Comparison of ENCODE assay signal across 1 cellular context in the genomic region with DNA sequence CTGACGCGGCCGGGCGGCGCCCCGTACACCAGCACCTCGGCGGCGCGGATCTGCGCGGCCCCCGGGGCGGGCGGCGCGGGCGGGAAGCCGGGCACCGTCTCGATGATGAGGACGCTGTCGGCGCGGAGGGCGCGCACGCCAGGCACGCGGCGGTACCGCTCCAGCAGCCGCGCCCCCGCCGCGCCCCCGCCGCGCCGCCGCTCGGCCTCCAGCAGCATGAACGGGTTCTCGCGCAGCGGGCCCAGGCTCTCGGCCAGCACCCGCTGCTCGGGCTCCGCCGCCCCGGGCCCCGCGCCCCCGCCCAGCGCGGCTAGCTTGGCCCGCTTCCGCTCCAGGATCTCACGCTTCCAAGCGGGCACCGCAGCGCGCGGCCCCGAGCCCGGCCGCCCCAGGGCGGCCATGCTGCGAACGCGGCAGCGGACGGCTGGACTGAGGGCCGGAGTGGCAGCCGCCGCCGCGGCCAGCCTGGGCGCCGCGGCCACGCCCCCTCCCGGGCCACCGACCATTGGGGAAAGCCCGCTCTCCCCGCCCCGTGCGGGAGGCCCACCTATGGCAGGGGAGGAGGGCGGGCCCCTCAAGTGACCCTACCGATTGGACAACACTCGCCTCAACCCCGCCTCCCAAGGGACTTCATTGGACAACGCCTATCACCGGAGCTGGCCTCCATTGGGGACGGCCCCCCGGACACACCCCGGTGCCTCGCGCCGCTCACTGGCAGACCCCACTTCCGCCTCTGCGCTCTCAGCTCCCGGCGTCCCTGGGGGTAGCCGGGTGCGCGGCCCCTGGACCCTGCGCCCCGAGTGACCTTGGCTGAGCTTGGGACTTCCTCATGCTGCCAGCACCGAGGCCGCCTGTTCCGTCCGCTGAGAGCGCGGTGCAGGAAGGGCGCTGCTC.
TF ChIP-seq lines count a peak whose summit lies in the region.

A gene with protein sequence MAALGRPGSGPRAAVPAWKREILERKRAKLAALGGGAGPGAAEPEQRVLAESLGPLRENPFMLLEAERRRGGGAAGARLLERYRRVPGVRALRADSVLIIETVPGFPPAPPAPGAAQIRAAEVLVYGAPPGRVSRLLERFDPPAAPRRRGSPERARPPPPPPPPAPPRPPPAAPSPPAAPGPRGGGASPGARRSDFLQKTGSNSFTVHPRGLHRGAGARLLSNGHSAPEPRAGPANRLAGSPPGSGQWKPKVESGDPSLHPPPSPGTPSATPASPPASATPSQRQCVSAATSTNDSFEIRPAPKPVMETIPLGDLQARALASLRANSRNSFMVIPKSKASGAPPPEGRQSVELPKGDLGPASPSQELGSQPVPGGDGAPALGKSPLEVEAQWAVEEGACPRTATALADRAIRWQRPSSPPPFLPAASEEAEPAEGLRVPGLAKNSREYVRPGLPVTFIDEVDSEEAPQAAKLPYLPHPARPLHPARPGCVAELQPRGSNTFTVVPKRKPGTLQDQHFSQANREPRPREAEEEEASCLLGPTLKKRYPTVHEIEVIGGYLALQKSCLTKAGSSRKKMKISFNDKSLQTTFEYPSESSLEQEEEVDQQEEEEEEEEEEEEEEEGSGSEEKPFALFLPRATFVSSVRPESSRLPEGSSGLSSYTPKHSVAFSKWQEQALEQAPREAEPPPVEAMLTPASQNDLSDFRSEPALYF (minus strand): TSS at position 431 of the 894 bp plus-strand sequence. CDS start 30 bp downstream, at position 401.

TF ChIP-seq in HepG2, 621 proteins besides CTCF, POLR2A, EP300 and RAD21 (continued from another document and continues in another):
- TF ChIP-seq SRY (CRISPR knock-in tag; IDR thresholded peaks at IDR 0.05) = peak; percentile 60; the same call in 1 of the 2 replicates
- peak; percentile 73; the same call in 1 of the 2 replicates for TF ChIP-seq PCBP1 (IDR thresholded peaks at IDR 0.05; ENCODE audit: borderline replicate concordance, low read depth, low read length)
- no peak for TF ChIP-seq EED (CRISPR knock-in tag; IDR thresholded peaks at IDR 0.05)
- TF ChIP-seq, protein P1, sequence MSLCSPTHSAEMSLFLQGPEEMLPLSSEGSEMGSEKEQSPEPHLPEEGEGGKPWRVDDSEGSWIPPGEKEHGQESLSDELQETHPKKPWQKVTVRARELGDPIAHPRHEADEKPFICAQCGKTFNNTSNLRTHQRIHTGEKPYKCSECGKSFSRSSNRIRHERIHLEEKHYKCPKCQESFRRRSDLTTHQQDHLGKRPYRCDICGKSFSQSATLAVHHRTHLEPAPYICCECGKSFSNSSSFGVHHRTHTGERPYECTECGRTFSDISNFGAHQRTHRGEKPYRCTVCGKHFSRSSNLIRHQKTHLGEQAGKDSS (CRISPR knock-in tag; IDR thresholded peaks at IDR 0.05; ENCODE audit: borderline replicate concordance, low read depth) = no peak
- TF ChIP-seq ZNF570 (CRISPR knock-in tag; IDR thresholded peaks at IDR 0.05; ENCODE audit: borderline replicate concordance) = no peak
- peak; percentile 80 for TF ChIP-seq GATAD2A (CRISPR knock-in tag; IDR thresholded peaks at IDR 0.05)
- TF ChIP-seq, protein P2, sequence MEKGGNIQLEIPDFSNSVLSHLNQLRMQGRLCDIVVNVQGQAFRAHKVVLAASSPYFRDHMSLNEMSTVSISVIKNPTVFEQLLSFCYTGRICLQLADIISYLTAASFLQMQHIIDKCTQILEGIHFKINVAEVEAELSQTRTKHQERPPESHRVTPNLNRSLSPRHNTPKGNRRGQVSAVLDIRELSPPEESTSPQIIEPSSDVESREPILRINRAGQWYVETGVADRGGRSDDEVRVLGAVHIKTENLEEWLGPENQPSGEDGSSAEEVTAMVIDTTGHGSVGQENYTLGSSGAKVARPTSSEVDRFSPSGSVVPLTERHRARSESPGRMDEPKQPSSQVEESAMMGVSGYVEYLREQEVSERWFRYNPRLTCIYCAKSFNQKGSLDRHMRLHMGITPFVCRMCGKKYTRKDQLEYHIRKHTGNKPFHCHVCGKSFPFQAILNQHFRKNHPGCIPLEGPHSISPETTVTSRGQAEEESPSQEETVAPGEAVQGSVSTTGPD (CRISPR knock-in tag; IDR thresholded peaks at IDR 0.05) = no peak
- no peak for TF ChIP-seq ZNF546 (CRISPR knock-in tag; conservative IDR thresholded peaks at IDR 0.05)
- TF ChIP-seq, protein P3, sequence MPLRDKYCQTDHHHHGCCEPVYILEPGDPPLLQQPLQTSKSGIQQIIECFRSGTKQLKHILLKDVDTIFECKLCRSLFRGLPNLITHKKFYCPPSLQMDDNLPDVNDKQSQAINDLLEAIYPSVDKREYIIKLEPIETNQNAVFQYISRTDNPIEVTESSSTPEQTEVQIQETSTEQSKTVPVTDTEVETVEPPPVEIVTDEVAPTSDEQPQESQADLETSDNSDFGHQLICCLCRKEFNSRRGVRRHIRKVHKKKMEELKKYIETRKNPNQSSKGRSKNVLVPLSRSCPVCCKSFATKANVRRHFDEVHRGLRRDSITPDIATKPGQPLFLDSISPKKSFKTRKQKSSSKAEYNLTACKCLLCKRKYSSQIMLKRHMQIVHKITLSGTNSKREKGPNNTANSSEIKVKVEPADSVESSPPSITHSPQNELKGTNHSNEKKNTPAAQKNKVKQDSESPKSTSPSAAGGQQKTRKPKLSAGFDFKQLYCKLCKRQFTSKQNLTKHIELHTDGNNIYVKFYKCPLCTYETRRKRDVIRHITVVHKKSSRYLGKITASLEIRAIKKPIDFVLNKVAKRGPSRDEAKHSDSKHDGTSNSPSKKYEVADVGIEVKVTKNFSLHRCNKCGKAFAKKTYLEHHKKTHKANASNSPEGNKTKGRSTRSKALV (CRISPR knock-in tag; IDR thresholded peaks at IDR 0.05) = peak; percentile 82; the same call in 1 of the 2 replicates
- TF ChIP-seq, protein P4, sequence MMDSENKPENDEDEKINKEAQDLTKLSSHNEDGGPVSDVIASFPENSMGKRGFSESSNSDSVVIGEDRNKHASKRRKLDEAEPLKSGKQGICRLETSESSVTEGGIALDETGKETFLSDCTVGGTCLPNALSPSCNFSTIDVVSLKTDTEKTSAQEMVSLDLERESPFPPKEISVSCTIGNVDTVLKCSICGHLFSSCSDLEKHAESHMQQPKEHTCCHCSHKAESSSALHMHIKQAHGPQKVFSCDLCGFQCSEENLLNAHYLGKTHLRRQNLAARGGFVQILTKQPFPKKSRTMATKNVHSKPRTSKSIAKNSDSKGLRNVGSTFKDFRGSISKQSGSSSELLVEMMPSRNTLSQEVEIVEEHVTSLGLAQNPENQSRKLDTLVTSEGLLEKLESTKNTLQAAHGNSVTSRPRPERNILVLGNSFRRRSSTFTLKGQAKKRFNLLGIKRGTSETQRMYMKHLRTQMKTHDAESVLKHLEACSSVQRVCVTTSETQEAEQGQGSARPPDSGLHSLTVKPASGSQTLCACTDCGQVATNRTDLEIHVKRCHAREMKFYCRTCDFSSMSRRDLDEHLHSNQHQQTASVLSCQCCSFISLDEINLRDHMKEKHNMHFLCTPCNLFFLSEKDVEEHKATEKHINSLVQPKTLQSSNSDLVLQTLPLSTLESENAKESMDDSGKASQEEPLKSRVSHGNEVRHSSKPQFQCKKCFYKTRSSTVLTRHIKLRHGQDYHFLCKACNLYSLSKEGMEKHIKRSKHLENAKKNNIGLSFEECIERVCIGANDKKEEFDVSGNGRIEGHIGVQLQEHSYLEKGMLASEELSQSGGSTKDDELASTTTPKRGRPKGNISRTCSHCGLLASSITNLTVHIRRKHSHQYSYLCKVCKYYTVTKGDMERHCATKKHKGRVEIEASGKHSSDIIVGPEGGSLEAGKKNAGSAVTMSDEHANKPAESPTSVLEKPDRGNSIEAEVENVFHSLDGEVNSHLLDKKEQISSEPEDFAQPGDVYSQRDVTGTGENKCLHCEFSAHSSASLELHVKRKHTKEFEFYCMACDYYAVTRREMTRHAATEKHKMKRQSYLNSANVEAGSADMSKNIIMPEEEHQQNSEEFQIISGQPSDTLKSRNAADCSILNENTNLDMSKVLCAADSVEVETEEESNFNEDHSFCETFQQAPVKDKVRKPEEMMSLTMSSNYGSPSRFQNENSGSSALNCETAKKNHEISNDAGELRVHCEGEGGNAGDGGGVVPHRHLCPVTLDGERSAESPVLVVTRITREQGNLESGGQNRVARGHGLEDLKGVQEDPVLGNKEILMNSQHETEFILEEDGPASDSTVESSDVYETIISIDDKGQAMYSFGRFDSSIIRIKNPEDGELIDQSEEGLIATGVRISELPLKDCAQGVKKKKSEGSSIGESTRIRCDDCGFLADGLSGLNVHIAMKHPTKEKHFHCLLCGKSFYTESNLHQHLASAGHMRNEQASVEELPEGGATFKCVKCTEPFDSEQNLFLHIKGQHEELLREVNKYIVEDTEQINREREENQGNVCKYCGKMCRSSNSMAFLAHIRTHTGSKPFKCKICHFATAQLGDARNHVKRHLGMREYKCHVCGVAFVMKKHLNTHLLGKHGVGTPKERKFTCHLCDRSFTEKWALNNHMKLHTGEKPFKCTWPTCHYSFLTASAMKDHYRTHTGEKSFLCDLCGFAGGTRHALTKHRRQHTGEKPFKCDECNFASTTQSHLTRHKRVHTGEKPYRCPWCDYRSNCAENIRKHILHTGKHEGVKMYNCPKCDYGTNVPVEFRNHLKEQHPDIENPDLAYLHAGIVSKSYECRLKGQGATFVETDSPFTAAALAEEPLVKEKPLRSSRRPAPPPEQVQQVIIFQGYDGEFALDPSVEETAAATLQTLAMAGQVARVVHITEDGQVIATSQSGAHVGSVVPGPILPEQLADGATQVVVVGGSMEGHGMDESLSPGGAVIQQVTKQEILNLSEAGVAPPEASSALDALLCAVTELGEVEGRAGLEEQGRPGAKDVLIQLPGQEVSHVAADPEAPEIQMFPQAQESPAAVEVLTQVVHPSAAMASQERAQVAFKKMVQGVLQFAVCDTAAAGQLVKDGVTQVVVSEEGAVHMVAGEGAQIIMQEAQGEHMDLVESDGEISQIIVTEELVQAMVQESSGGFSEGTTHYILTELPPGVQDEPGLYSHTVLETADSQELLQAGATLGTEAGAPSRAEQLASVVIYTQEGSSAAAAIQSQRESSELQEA (CRISPR knock-in tag; IDR thresholded peaks at IDR 0.05; ENCODE audit: not compliant biosample characterization) = peak; percentile 71
- no peak for TF ChIP-seq SSRP1 (CRISPR knock-in tag; IDR thresholded peaks at IDR 0.05)
- no peak for TF ChIP-seq PAWR (CRISPR knock-in tag; IDR thresholded peaks at IDR 0.05; ENCODE audit: borderline replicate concordance)
- peak; percentile 100 for TF ChIP-seq ELF1 (CRISPR knock-in tag; IDR thresholded peaks at IDR 0.05)
- TF ChIP-seq, protein P5, sequence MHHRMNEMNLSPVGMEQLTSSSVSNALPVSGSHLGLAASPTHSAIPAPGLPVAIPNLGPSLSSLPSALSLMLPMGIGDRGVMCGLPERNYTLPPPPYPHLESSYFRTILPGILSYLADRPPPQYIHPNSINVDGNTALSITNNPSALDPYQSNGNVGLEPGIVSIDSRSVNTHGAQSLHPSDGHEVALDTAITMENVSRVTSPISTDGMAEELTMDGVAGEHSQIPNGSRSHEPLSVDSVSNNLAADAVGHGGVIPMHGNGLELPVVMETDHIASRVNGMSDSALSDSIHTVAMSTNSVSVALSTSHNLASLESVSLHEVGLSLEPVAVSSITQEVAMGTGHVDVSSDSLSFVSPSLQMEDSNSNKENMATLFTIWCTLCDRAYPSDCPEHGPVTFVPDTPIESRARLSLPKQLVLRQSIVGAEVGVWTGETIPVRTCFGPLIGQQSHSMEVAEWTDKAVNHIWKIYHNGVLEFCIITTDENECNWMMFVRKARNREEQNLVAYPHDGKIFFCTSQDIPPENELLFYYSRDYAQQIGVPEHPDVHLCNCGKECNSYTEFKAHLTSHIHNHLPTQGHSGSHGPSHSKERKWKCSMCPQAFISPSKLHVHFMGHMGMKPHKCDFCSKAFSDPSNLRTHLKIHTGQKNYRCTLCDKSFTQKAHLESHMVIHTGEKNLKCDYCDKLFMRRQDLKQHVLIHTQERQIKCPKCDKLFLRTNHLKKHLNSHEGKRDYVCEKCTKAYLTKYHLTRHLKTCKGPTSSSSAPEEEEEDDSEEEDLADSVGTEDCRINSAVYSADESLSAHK (CRISPR knock-in tag; IDR thresholded peaks at IDR 0.05; ENCODE audit: borderline replicate concordance) = no peak
- TF ChIP-seq ZBTB20 (CRISPR knock-in tag; IDR thresholded peaks at IDR 0.05; ENCODE audit: borderline replicate concordance, low read depth) = peak; percentile 24; the same call in 1 of the 2 replicates
- TF ChIP-seq, protein P6, sequence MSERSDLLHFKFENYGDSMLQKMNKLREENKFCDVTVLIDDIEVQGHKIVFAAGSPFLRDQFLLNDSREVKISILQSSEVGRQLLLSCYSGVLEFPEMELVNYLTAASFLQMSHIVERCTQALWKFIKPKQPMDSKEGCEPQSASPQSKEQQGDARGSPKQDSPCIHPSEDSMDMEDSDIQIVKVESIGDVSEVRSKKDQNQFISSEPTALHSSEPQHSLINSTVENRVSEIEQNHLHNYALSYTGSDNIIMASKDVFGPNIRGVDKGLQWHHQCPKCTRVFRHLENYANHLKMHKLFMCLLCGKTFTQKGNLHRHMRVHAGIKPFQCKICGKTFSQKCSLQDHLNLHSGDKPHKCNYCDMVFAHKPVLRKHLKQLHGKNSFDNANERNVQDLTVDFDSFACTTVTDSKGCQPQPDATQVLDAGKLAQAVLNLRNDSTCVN (CRISPR knock-in tag; IDR thresholded peaks at IDR 0.05; ENCODE audit: borderline replicate concordance) = peak; percentile 62; the same call in 1 of the 2 replicates
- TF ChIP-seq, protein P7, sequence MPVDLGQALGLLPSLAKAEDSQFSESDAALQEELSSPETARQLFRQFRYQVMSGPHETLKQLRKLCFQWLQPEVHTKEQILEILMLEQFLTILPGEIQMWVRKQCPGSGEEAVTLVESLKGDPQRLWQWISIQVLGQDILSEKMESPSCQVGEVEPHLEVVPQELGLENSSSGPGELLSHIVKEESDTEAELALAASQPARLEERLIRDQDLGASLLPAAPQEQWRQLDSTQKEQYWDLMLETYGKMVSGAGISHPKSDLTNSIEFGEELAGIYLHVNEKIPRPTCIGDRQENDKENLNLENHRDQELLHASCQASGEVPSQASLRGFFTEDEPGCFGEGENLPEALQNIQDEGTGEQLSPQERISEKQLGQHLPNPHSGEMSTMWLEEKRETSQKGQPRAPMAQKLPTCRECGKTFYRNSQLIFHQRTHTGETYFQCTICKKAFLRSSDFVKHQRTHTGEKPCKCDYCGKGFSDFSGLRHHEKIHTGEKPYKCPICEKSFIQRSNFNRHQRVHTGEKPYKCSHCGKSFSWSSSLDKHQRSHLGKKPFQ (CRISPR knock-in tag; IDR thresholded peaks at IDR 0.05; ENCODE audit: insufficient replicate concordance) = peak; percentile 53
- TF ChIP-seq, protein P8, sequence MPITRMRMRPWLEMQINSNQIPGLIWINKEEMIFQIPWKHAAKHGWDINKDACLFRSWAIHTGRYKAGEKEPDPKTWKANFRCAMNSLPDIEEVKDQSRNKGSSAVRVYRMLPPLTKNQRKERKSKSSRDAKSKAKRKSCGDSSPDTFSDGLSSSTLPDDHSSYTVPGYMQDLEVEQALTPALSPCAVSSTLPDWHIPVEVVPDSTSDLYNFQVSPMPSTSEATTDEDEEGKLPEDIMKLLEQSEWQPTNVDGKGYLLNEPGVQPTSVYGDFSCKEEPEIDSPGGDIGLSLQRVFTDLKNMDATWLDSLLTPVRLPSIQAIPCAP (CRISPR knock-in tag; IDR thresholded peaks at IDR 0.05; ENCODE audit: low read depth) = no peak
- peak; percentile 87 for TF ChIP-seq RXRB (CRISPR knock-in tag; IDR thresholded peaks at IDR 0.05; ENCODE audit: borderline replicate concordance)
- TF ChIP-seq CREB1 (IDR thresholded peaks at IDR 0.05) = peak; percentile 56; the same call in 1 of the 2 replicates
- TF ChIP-seq CREB1 (CRISPR knock-in tag; IDR thresholded peaks at IDR 0.05) = peak; percentile 75
- TF ChIP-seq ZNF850 (CRISPR knock-in tag; conservative IDR thresholded peaks at IDR 0.05) = no peak
- no peak for TF ChIP-seq ZNF782 (CRISPR knock-in tag; IDR thresholded peaks at IDR 0.05; ENCODE audit: borderline replicate concordance)
- TF ChIP-seq CENPX (CRISPR knock-in tag; IDR thresholded peaks at IDR 0.05) = no peak
- TF ChIP-seq MYC (CRISPR knock-in tag; IDR thresholded peaks at IDR 0.05; ENCODE audit: borderline replicate concordance) = peak; percentile 94
- peak; percentile 95 for TF ChIP-seq ZNF772 (CRISPR knock-in tag; IDR thresholded peaks at IDR 0.05)
- no peak for TF ChIP-seq ATAD3A (CRISPR knock-in tag; IDR thresholded peaks at IDR 0.05)
- peak; percentile 74 for TF ChIP-seq ZFX (CRISPR knock-in tag; IDR thresholded peaks at IDR 0.05; ENCODE audit: low read depth)
- TF ChIP-seq NFE2 (CRISPR knock-in tag; IDR thresholded peaks at IDR 0.05) = no peak
- peak; percentile 88; the same call in 1 of the 2 replicates for TF ChIP-seq ZNF614 (CRISPR knock-in tag; IDR thresholded peaks at IDR 0.05; ENCODE audit: borderline replicate concordance)
